1 cellular context compared by ENCODE assay signal in genomic region chr2:102240640-102241370, GRCh38.
TF ChIP-seq lines count a peak whose summit lies in the region.

No MANE protein-coding gene starts in this region.

TF ChIP-seq in HepG2, 621 proteins besides CTCF, POLR2A, EP300 and RAD21 (continued from another document and continues in another):
- TF ChIP-seq PRDM10 (CRISPR knock-in tag; IDR thresholded peaks at IDR 0.05; ENCODE audit: low read depth) (no peak; the same call in 1 of the 2 replicates), DR1 (CRISPR knock-in tag; IDR thresholded peaks at IDR 0.05) (no peak), TEAD2 (CRISPR knock-in tag; IDR thresholded peaks at IDR 0.05) (no peak), ZBTB43 (CRISPR knock-in tag; conservative IDR thresholded peaks at IDR 0.05) (0 out of 2 replicates have a peak, but pooled peaks have one; percentile 39), PRDM15 (CRISPR knock-in tag; IDR thresholded peaks at IDR 0.05) (no peak), PHB2 (IDR thresholded peaks at IDR 0.05; ENCODE audit: partially characterized antibody) (no peak), ZBTB46 (CRISPR knock-in tag; IDR thresholded peaks at IDR 0.05; ENCODE audit: borderline replicate concordance) (no peak), ZNF20 (CRISPR knock-in tag; IDR thresholded peaks at IDR 0.05) (no peak), NR2F1 (CRISPR knock-in tag; IDR thresholded peaks at IDR 0.05) (peak; percentile 26 to 62; a peak in 1 of 4 replicates), SP140L (CRISPR knock-in tag; IDR thresholded peaks at IDR 0.05; ENCODE audit: borderline replicate concordance) (no peak), ZHX1 (CRISPR knock-in tag; IDR thresholded peaks at IDR 0.05; ENCODE audit: low read depth) (0 out of 2 replicates have a peak, but pooled peaks have one; percentile 31), ZBTB40 (IDR thresholded peaks at IDR 0.05) (no peak), ZBTB40 (CRISPR knock-in tag; IDR thresholded peaks at IDR 0.05) (no peak; the same call in 1 of the 2 replicates), SRSF1 (optimal IDR thresholded peaks at IDR 0.05; ENCODE audit: low read depth, low read length) (no peak), NONO (IDR thresholded peaks at IDR 0.05) (no peak), NONO (CRISPR knock-in tag; conservative IDR thresholded peaks at IDR 0.05) (peak; percentile 75; the same call in 1 of the 2 replicates), NAIF1 (CRISPR knock-in tag; IDR thresholded peaks at IDR 0.05; ENCODE audit: borderline replicate concordance) (no peak), CEBPB (IDR thresholded peaks at IDR 0.05; ENCODE audit: borderline replicate concordance, low read depth, low read length) (peak; percentile 51; the same call in 1 of the 2 replicates), CSRNP2 (CRISPR knock-in tag; conservative IDR thresholded peaks at IDR 0.05; ENCODE audit: low read depth) (no peak), ZNF280D (CRISPR knock-in tag; IDR thresholded peaks at IDR 0.05) (peak; percentile 64; the same call in 1 of the 2 replicates), MIER2 (CRISPR knock-in tag; IDR thresholded peaks at IDR 0.05) (peak; percentile 89), KLF11 (CRISPR knock-in tag; IDR thresholded peaks at IDR 0.05) (peak; percentile 83)
